ENCODE assay signal across 21 cellular contexts in the genomic region with DNA sequence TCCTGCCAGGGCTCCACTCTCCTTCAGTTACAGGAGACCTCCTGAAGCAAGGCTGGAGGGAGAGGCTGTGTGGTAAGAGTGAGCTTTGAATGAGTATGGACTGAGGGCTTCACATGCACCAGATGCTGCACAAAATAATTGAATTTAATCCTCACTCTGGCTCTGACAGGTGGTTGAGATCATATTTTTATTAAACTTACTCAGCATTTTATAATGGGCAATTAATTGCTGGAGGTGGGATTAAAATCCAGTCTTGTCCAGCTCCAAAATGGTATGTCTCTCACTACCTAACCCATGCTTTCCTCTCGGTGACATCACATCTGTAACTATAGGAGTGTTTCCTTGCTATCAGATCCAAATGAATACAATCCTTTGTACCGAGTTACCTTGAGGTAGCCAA.
DNase-seq lines count a peak whose midpoint lies in the region; ATAC-seq, FAIRE-seq and TF ChIP-seq lines count a peak whose summit lies in the region.
"Had no signal": no experiment of that assay in that cellular context is flagged by ENCODE, and none has a peak within 500 bp of the region (broad histone marks: within the 10 kb centered on the region; RNA-seq: fewer than 3 reads in every experiment).

No MANE protein-coding gene starts in this region.

- TF ChIP-seq POLR2A in A549 (IDR thresholded peaks at IDR 0.05; ENCODE audit: low read length), result no peak

- CTCF ChIA-PET in A549 (lab: Yijun Ruan, JAX), result no interaction called here

- POLR2A ChIA-PET in A549 (lab: Yijun Ruan, JAX), result no interaction called here

- DNase-seq in A549 (ENCODE audit: low read depth in 1 of 2, low spot score in 1 of 2) (no peak), NCI-H524 treated with DMSO at 0.1 percent for 48 hours (lab: John Stamatoyannopoulos, UW) (peak; percentile 63), RCC 7860 (ENCODE audit: low spot score) (no peak), HK-2 (ENCODE audit: unreplicated experiment) (no peak)
- DNase-seq: 8988T; AML-193; Caco-2; Calu3; CD4-positive, alpha-beta T cell; CD8-positive, alpha-beta T cell; DMS79 treated with DMSO at 0.1 percent for 48 hours; GF-D8 had no signal

- no peaks in the 10 kb centered on the region for H3F3A ChIP-seq in Loucy (ENCODE audit: low read depth)

- H3K9ac ChIP-seq in Loucy (ENCODE audit: low read depth, low read length, poor library complexity, severe bottlenecking), result no peak overlapping the region
- H3K9ac ChIP-seq: BLaER1 treated with 17β-estradiol and CSF1 and Interleukin-3, amounts not matched to agents 10 nM and 100 nM had no signal

- no peak for FAIRE-seq in A549 (lab: Jason Lieb, UNC)
- no peak for FAIRE-seq in RCC 7860 (lab: Jason Lieb, UNC)
- FAIRE-seq: A204.1, D721Med, G401.6, GM12891, GM19239 had no signal

- H3K27me3 ChIP-seq in Loucy (ENCODE audit: insufficient read depth, low read length, poor library complexity, severe bottlenecking), result no peaks in the 10 kb centered on the region
- H3K27me3 ChIP-seq: BLaER1 treated with 17β-estradiol and CSF1 and Interleukin-3, amounts not matched to agents 10 nM and 100 nM had no signal

- H3K27ac ChIP-seq in A549, result no peak overlapping the region
- H3K27ac ChIP-seq: BLaER1 treated with 17β-estradiol and CSF1 and Interleukin-3, amounts not matched to agents 10 nM and 100 nM; C4-2B had no signal

- 25% methylated on average over 2 of the region's 2 CpGs for WGBS in A549 (ENCODE audit: missing lambda C conversion rate)

- H3K79me2 ChIP-seq in Loucy (ENCODE audit: insufficient read depth, low read length), result no peaks in the 10 kb centered on the region

- TF ChIP-seq EP300 in A549 (IDR thresholded peaks at IDR 0.05), result no peak

- H3K4me3 ChIP-seq in A549, result no peak overlapping the region
- H3K4me3 ChIP-seq in Loucy (ENCODE audit: low read length, poor library complexity, severe bottlenecking), result no peak overlapping the region
- H3K4me3 ChIP-seq: BLaER1 treated with 17β-estradiol and CSF1 and Interleukin-3, amounts not matched to agents 10 nM and 100 nM had no signal

- no peak overlapping the region for H3K4me2 ChIP-seq in A549
- no peak overlapping the region for H3K4me2 ChIP-seq in Loucy (ENCODE audit: low read depth, low read length, poor library complexity, severe bottlenecking)
- H3K4me2 ChIP-seq: BLaER1 treated with 17β-estradiol and CSF1 and Interleukin-3, amounts not matched to agents 10 nM and 100 nM had no signal

- TF ChIP-seq CTCF in A549 (IDR thresholded peaks at IDR 0.05), result no peak
- TF ChIP-seq CTCF in Loucy (conservative IDR thresholded peaks at IDR 0.05; ENCODE audit: low read length), result no peak

- H2AFZ ChIP-seq in Loucy (ENCODE audit: low read length), result 0 out of 2 replicates have a peak overlapping the region, but pooled peaks have one; percentile 42

- no peaks in the 10 kb centered on the region for H3K36me3 ChIP-seq in Loucy (ENCODE audit: insufficient read depth, low read length)
- H3K36me3 ChIP-seq: BLaER1 treated with 17β-estradiol and CSF1 and Interleukin-3, amounts not matched to agents 10 nM and 100 nM had no signal

- no peaks in the 10 kb centered on the region for H3K9me2 ChIP-seq in Loucy (replicated peaks; ENCODE audit: low read depth, low read length)

- ATAC-seq in A549, result no peak
- ATAC-seq in SK-N-SH treated with all-trans-retinoic acid at 6 μM for 48 hours, result no peak
- ATAC-seq: CD8-positive, alpha-beta T cell had no signal

- H3K4me1 ChIP-seq in A549, result no peaks in the 10 kb centered on the region
- peaks cover 24% of the 10 kb centered on the region for H3K4me1 ChIP-seq in Loucy (ENCODE audit: insufficient read depth, low read length, poor library complexity, severe bottlenecking)
- H3K4me1 ChIP-seq: BLaER1 treated with 17β-estradiol and CSF1 and Interleukin-3, amounts not matched to agents 10 nM and 100 nM; Caco-2 had no signal

- H4K20me1 ChIP-seq in Loucy (ENCODE audit: insufficient read depth, low read length, poor library complexity, severe bottlenecking), result no peaks in the 10 kb centered on the region
- H4K20me1 ChIP-seq: BLaER1 treated with 17β-estradiol and CSF1 and Interleukin-3, amounts not matched to agents 10 nM and 100 nM had no signal

- TF ChIP-seq RAD21 in A549 (conservative IDR thresholded peaks at IDR 0.05 in 1 of 2, IDR thresholded peaks at IDR 0.05 in 1 of 2), result no peak

- H3K9me3 ChIP-seq in A549, result no peaks in the 10 kb centered on the region
- H3K9me3 ChIP-seq in Loucy (ENCODE audit: insufficient read depth, low read depth, low read length), result no peaks in the 10 kb centered on the region
- H3K9me3 ChIP-seq: BLaER1 treated with 17β-estradiol and CSF1 and Interleukin-3, amounts not matched to agents 10 nM and 100 nM; Caco-2 had no signal

TF ChIP-seq in A549, 52 proteins besides CTCF, POLR2A, EP300 and RAD21:
- peak; percentile 10 for TF ChIP-seq MAFK (IDR thresholded peaks at IDR 0.05; ENCODE audit: partially characterized antibody)
- TF ChIP-seq, protein P1, sequence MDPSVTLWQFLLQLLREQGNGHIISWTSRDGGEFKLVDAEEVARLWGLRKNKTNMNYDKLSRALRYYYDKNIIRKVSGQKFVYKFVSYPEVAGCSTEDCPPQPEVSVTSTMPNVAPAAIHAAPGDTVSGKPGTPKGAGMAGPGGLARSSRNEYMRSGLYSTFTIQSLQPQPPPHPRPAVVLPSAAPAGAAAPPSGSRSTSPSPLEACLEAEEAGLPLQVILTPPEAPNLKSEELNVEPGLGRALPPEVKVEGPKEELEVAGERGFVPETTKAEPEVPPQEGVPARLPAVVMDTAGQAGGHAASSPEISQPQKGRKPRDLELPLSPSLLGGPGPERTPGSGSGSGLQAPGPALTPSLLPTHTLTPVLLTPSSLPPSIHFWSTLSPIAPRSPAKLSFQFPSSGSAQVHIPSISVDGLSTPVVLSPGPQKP (IDR thresholded peaks at IDR 0.05; ENCODE audit: low read depth, low read length), result no peak

TF ChIP-seq in SK-N-SH treated with all-trans-retinoic acid at 6 μM for 48 hours, 23 proteins besides CTCF, POLR2A, EP300 and RAD21:
- TF ChIP-seq ISL1 (CRISPR knock-in tag; IDR thresholded peaks at IDR 0.05) (no peak), ZFP3 (CRISPR knock-in tag; IDR thresholded peaks at IDR 0.05) (no peak), PPARA (CRISPR knock-in tag; IDR thresholded peaks at IDR 0.05; ENCODE audit: borderline replicate concordance) (no peak), ZC3H10 (CRISPR knock-in tag; IDR thresholded peaks at IDR 0.05) (no peak), OSR1 (CRISPR knock-in tag; IDR thresholded peaks at IDR 0.05) (no peak), POU6F1 (CRISPR knock-in tag; IDR thresholded peaks at IDR 0.05; ENCODE audit: borderline replicate concordance, low read depth) (no peak), ZNF8 (CRISPR knock-in tag; IDR thresholded peaks at IDR 0.05) (no peak), TOX (CRISPR knock-in tag; IDR thresholded peaks at IDR 0.05; ENCODE audit: borderline replicate concordance) (no peak), RARB (CRISPR knock-in tag; IDR thresholded peaks at IDR 0.05) (no peak)
